In the genomic region with DNA sequence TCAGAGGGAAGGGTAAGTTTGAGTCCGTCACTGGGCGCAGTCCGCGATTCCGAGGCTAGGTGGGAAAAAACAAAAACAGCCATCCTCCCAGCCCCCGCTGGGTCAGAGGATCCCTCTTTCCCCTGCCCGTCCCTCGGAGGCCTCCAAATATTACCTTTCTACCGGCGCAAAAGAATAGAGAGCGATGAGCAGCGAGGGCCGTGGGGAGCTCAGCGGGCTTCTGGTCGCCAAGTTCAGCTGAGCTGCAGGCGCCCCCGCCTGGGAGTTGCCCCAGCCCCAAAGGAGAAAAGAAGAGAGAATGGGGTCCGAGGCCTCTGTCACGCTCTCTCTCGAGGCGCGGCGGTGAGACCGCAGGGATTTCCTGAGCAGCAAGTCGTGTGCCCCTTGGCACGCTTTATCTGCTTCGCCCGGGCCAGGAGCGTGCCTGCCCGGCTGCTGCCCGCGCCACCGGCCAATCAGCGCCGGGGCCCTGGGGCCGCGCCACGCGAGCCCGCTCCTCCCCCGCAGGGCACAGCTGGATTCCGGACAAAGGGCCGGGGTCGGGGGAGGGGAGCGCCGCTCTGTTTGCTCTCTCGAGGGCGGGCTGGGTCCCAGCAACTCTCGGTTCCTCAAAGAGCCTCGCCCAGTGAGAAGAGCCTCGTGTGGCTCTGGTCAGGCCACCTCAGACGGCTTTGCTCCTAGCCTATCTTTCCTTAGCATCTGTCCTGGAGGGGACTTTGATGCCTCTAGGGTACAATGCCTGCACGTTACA, we compare ENCODE assay signal across 9 cellular contexts. TPM values are rescaled to one million over a fixed set of nuclear protein-coding genes. Genes with fewer than 3 reads are reported as not detected.
DNase-seq lines count a peak whose midpoint lies in the region; ATAC-seq and TF ChIP-seq lines count a peak whose summit lies in the region.
"Had no signal": no experiment of that assay in that cellular context is flagged by ENCODE, and none has a peak within 500 bp of the region (broad histone marks: within the 10 kb centered on the region; RNA-seq: fewer than 3 reads in every experiment).

A gene with protein sequence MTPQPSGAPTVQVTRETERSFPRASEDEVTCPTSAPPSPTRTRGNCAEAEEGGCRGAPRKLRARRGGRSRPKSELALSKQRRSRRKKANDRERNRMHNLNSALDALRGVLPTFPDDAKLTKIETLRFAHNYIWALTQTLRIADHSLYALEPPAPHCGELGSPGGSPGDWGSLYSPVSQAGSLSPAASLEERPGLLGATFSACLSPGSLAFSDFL (minus strand): TSS at position 367 of the 751 bp plus-strand sequence. CDS start 379 bp downstream, outside the sequence.

- no peak for TF ChIP-seq POLR2A in vagina (IDR thresholded peaks at IDR 0.05)

- H3K27ac ChIP-seq in HUES6 (ENCODE audit: low read depth, low read length) (no peak within 1 kb of the TSS), coronary artery (no peak within 1 kb of the TSS), vagina (no peak within 1 kb of the TSS)

- H3K9me3 ChIP-seq in HUES6 (ENCODE audit: control insufficient read depth, insufficient read depth, low read depth, low read length) (no peaks in the 10 kb centered on the region), vagina (no peaks in the 10 kb centered on the region)

- no peak for ATAC-seq in HG02981 (IDR thresholded peaks at IDR 0.05; ENCODE audit: unreplicated experiment)
- ATAC-seq in HG02571 (IDR thresholded peaks at IDR 0.05; ENCODE audit: unreplicated experiment), result no peak

- DNase-seq in DMS53 (lab: John Stamatoyannopoulos, UW) (peak; percentile 54), DMS53 treated with DMSO at 0.1 percent for 48 hours (lab: John Stamatoyannopoulos, UW; ENCODE audit: unreplicated experiment) (no peak), coronary artery (ENCODE audit: low spot score) (no peak), progenitor cell of endocrine pancreas (ENCODE audit: low spot score, unreplicated experiment) (no peak), vagina (ENCODE audit: extremely low spot score in 2 of 2) (no peak)

- H3K36me3 ChIP-seq in HUES6 (ENCODE audit: control insufficient read depth, insufficient read depth, low read length), result no peaks in the 10 kb centered on the region
- H3K36me3 ChIP-seq in vagina, result no peaks in the 10 kb centered on the region

- H3K4me1 ChIP-seq in HUES6 (ENCODE audit: control insufficient read depth, insufficient read depth, low read length), result peaks cover 79% of the 10 kb centered on the region
- H3K4me1 ChIP-seq in vagina, result peaks cover 22% of the 10 kb centered on the region

- no peaks in the 10 kb centered on the region for H3K9me3 Mint-ChIP-seq in progenitor cell of endocrine pancreas (ENCODE audit: low read depth)

- peaks cover 94% of the 10 kb centered on the region for H3K27me3 Mint-ChIP-seq in progenitor cell of endocrine pancreas

- intact Hi-C loops in vagina (cut with DNase I), result no loop called here

- H3K27me3 ChIP-seq in HUES6 (ENCODE audit: control insufficient read depth, insufficient read depth, low read length) (peaks cover 100% of the 10 kb centered on the region), vagina (peaks cover 11% of the 10 kb centered on the region)

- H3K4me3 Mint-ChIP-seq in progenitor cell of endocrine pancreas (ENCODE audit: low read depth), result peak within 1 kb of the TSS; percentile 54

- no peak within 1 kb of the TSS for H3K27ac Mint-ChIP-seq in progenitor cell of endocrine pancreas

- peak within 1 kb of the TSS; percentile 7 for H3K9ac ChIP-seq in HUES6 (ENCODE audit: low read length)

- peak within 1 kb of the TSS; percentile 55 for H3K4me3 ChIP-seq in HUES6 (ENCODE audit: low read depth, low read length)
- H3K4me3 ChIP-seq in coronary artery, result peak within 1 kb of the TSS; percentile 61
- peak within 1 kb of the TSS in 1 of 2 donors; percentile 8 for H3K4me3 ChIP-seq in vagina

- no peak for TF ChIP-seq CTCF in coronary artery (IDR thresholded peaks at IDR 0.05)
- TF ChIP-seq CTCF in progenitor cell of endocrine pancreas (IDR thresholded peaks at IDR 0.05; ENCODE audit: unreplicated experiment), result no peak
- no peak for TF ChIP-seq CTCF in vagina (IDR thresholded peaks at IDR 0.05)

- H3K36me3 Mint-ChIP-seq in progenitor cell of endocrine pancreas (ENCODE audit: insufficient read depth), result no peaks in the 10 kb centered on the region

- H3K4me1 Mint-ChIP-seq in progenitor cell of endocrine pancreas (ENCODE audit: low read depth), result peaks cover 23% of the 10 kb centered on the region

RNA-seq across cellular contexts. Expression of the gene that starts here (rescaled TPM):
- total RNA-seq in progenitor cell of endocrine pancreas, result 7.2 and 7.3 TPM in 2 replicates
- total RNA-seq in vagina, result not detected
- total RNA-seq: fibroblast of lung had no signal
